Comparison of ENCODE assay signal across 1 cellular context in genomic region chrX:65985922-65986588, GRCh38.
TF ChIP-seq lines count a peak whose summit lies in the region.

No MANE protein-coding gene starts in this region.

TF ChIP-seq in GM23338, 12 proteins besides CTCF, POLR2A, EP300 and RAD21 (continued from another document):
- TF ChIP-seq STAT1 (IDR thresholded peaks at IDR 0.05; ENCODE audit: unreplicated experiment) (no peak), JUNB (IDR thresholded peaks at IDR 0.05; ENCODE audit: unreplicated experiment) (no peak), EZH2 (IDR thresholded peaks at IDR 0.05; ENCODE audit: low read depth, unreplicated experiment) (no peak), ZNF331 (CRISPR knock-in tag; IDR thresholded peaks at IDR 0.05; ENCODE audit: low read depth) (no peak), NANOG (IDR thresholded peaks at IDR 0.05; ENCODE audit: borderline replicate concordance) (no peak), CREB1 (CRISPR knock-in tag; IDR thresholded peaks at IDR 0.05; ENCODE audit: low read depth) (no peak)
